ENCODE assay signal across 2 cellular contexts in the genomic region with DNA sequence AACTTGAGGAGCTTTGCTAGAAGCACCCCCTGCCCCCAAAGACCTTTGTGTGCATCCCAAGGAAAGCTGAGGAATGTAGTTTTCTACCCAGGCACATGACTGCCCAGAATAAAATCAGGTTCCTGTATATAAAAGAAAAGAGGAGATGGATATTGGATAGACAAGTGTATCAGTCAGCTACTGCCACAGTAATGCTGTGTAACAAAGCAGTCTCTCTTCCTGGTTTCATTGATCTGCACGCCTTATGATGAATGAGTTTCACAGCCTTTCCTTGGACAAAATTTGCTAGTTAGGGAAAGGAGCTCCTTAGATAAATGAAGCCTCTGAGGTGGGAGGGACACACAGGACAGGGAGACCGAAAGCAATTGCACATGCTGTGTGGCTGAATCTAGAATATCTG.
A peak's percentile ranks its signal among the peaks of the same experiment; 100 is the strongest.
TF ChIP-seq lines count a peak whose summit lies in the region.

No MANE protein-coding gene starts in this region.

TF ChIP-seq in HEK293, 187 proteins besides CTCF, POLR2A, EP300 and RAD21:
- no peak for TF ChIP-seq ZNF521 (tag by site-specific recombination; IDR thresholded peaks at IDR 0.05)
- TF ChIP-seq SETDB1 (IDR thresholded peaks at IDR 0.05; ENCODE audit: insufficient read length, low read length): peak; percentile 31
- TF ChIP-seq RBAK (tag by site-specific recombination; IDR thresholded peaks at IDR 0.05): peak; percentile 88
- TF ChIP-seq WT1 (tag by site-specific recombination; IDR thresholded peaks at IDR 0.05): no peak
- TF ChIP-seq IKZF3 (tag by site-specific recombination; IDR thresholded peaks at IDR 0.05): no peak

TF ChIP-seq in H1, 55 proteins besides CTCF, POLR2A, EP300 and RAD21:
- TF ChIP-seq KDM1A (IDR thresholded peaks at IDR 0.05; ENCODE audit: borderline replicate concordance, low read length): peak; percentile 60; the same call in 1 of the 2 replicates
- TF ChIP-seq ZNF274 (IDR thresholded peaks at IDR 0.05; ENCODE audit: borderline replicate concordance, extremely low read depth, low read length): no peak
TF ChIP-seq in H1: peak in this region for 1.
